ENCODE assay signal across 8 cellular contexts in genomic region chr1:230426246-230427101, GRCh38. TPM values are rescaled to one million over a fixed set of nuclear protein-coding genes. Genes with fewer than 3 reads are reported as not detected.
A peak's percentile ranks its signal among the peaks of the same experiment; 100 is the strongest.
DNase-seq lines count a peak whose midpoint lies in the region; ATAC-seq and TF ChIP-seq lines count a peak whose summit lies in the region.

Gene PGBD5 (minus strand): TSS chr1:230426332. CDS start chr1:230425928, 404 bp downstream.

- H3K27me3 ChIP-seq in left lung, result peaks cover 42 to 81% of the 10 kb centered on the region in 2 donors

- intact Hi-C loops in left lung (cut with DNase I), result no loop called here

- H3K4me1 ChIP-seq in left lung, result peaks cover 7 to 11% of the 10 kb centered on the region in 2 donors

- peak within 1 kb of the TSS; percentile 84 for H3K4me3 ChIP-seq in coronary artery
- H3K4me3 ChIP-seq in left lung, result peak within 1 kb of the TSS; percentile 48 to 51

- DNase-seq in ACHN, result peak; percentile 81
- DNase-seq in NCI-H2196 treated with DMSO at 0.1 percent for 48 hours (lab: John Stamatoyannopoulos, UW; ENCODE audit: unreplicated experiment), result peak; percentile 78
- peak; percentile 17 to 47 for DNase-seq in activated CD4-positive, alpha-beta T cell treated with anti-CD3 and anti-CD28 coated beads for 24 hours (ENCODE audit: low read depth in 2 of 2)
- no peak for DNase-seq in coronary artery (ENCODE audit: low spot score)
- DNase-seq in left lung, result peak; percentile 63 to 88
- DNase-seq in stimulated activated CD4-positive, alpha-beta T cell treated with anti-CD3 and anti-CD28 coated beads, Interleukin-4, amount 100 ng/mL, for 4 hours, result peak; percentile 16 to 58

- no peaks in the 10 kb centered on the region for H3K9me3 ChIP-seq in left lung

- no peaks in the 10 kb centered on the region for H3K36me3 ChIP-seq in left lung

- ATAC-seq in GM18868 (IDR thresholded peaks at IDR 0.05; ENCODE audit: unreplicated experiment), result peak; percentile 90
- ATAC-seq in HG03103 (IDR thresholded peaks at IDR 0.05; ENCODE audit: low read depth, unreplicated experiment), result peak; percentile 88
- peak; percentile 99 for ATAC-seq in left lung

- no peak for TF ChIP-seq CTCF in coronary artery (IDR thresholded peaks at IDR 0.05)
- no peak for TF ChIP-seq CTCF in left lung (IDR thresholded peaks at IDR 0.05)

- no peak within 1 kb of the TSS for H3K27ac ChIP-seq in coronary artery
- no peak within 1 kb of the TSS for H3K27ac ChIP-seq in left lung

- in situ Hi-C loops in ACHN (cut with HindIII; ENCODE audit: low pct_ligation_motif_present, low pct_unique_long_range_greater_than_20kb, low sequenced_read_pairs), result no loop called here

RNA-seq across cellular contexts. Expression of gene PGBD5, which starts in this region (rescaled TPM):
- 10 to 100 TPM in 1 of 2 donors, 1 to 10 TPM in 1; 2.3 to 10.1 TPM for total RNA-seq in left lung
